ENCODE assay signal across 14 cellular contexts in the genomic region with DNA sequence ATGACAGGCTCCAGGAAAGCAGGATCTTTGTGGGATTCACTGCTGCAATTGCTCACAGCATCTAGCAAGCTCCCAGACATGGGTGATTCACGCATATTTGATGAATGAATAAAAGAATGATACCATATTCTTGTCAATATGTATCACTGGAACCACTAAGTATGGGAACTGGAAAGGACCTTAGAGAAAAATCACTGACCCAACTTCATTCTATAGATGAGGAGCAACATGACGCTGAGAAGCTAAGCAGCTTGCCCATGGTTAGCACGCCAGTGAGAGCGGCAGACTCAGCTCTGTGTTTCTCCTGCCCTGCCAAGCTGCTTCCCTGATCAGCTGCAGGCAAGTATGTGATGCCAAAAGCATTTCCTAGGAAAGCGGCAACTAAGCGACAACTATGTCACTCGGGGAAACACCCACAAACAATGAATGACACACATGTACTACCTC.
DNase-seq lines count a peak whose midpoint lies in the region; ATAC-seq, FAIRE-seq and TF ChIP-seq lines count a peak whose summit lies in the region.
"Had no signal": no experiment of that assay in that cellular context is flagged by ENCODE, and none has a peak within 500 bp of the region (broad histone marks: within the 10 kb centered on the region; RNA-seq: fewer than 3 reads in every experiment).

No MANE protein-coding gene starts in this region.

- H3K9me3 ChIP-seq in adipocyte (ENCODE audit: control insufficient read depth, low read length) (no peaks in the 10 kb centered on the region), skeletal muscle satellite cell (replicated peaks; ENCODE audit: low read length) (no peaks in the 10 kb centered on the region)
- H3K9me3 ChIP-seq in CD4-positive, alpha-beta memory T cell (ENCODE audit: control insufficient read depth in 1 of 2, low read length in 2 of 2), result no peaks in the 10 kb centered on the region

- H3K27me3 Mint-ChIP-seq in CD4-positive, alpha-beta memory T cell, result no peaks in the 10 kb centered on the region

- intact Hi-C loops in CD4-positive, alpha-beta memory T cell (cut with micrococcal nuclease), result no loop called here

- DNase-seq in H54 (ENCODE audit: insufficient read length, low spot score) (peak; percentile 66), adipocyte (ENCODE audit: low read depth) (peak; percentile 58), fibroblast of the aortic adventitia (ENCODE audit: low read depth) (peak; percentile 70), SHP77 (lab: John Stamatoyannopoulos, UW) (no peak), NCI-H510A (lab: John Stamatoyannopoulos, UW) (no peak)
- no peak for DNase-seq in CD4-positive, alpha-beta memory T cell
- DNase-seq: activated CD8-positive, alpha-beta memory T cell treated with anti-CD3 and anti-CD28 coated beads, Interleukin-2, amount 50 U/mL, for 48 hours; left cardiac atrium; NCI-H1694; PC-9; stimulated activated CD4-positive, alpha-beta T cell treated with anti-CD3 and anti-CD28 coated beads, Interleukin-2, amount 100 ng/mL, for 24 hours; stimulated activated naive CD4-positive, alpha-beta T cell treated with Interleukin-2 at 50 U/mL for 16 hours had no signal

- H3K4me3 ChIP-seq in adipocyte (ENCODE audit: low read length), result no peak overlapping the region
- no peak overlapping the region for H3K4me3 ChIP-seq in fibroblast of the aortic adventitia (ENCODE audit: low read depth, low read length)
- H3K4me3 ChIP-seq in skeletal muscle satellite cell (ENCODE audit: low read length), result peak overlapping the region; percentile 53
- no peak overlapping the region for H3K4me3 ChIP-seq in CD4-positive, alpha-beta memory T cell (ENCODE audit: low read length in 2 of 2)
- H3K4me3 ChIP-seq: PC-9 had no signal

- H3K27ac Mint-ChIP-seq in CD4-positive, alpha-beta memory T cell, result peak overlapping the region in 2 of 7 donors; percentile 45 to 47

- CTCF ChIA-PET in CD4-positive, alpha-beta memory T cell (lab: Charles Lee; ENCODE audit: partially characterized antibody), result interaction anchor here (1.4 to 1.6 kb wide), 2 partner anchors 8 to 151 kb away, joined by 4 to 10 read pairs; no protein-coding TSS in a partner anchor

- H3K36me3 Mint-ChIP-seq in CD4-positive, alpha-beta memory T cell, result no peaks in the 10 kb centered on the region

- no peak overlapping the region for H3K27ac ChIP-seq in CD4-positive, alpha-beta memory T cell (ENCODE audit: low read depth, low read length)
- H3K27ac ChIP-seq: PC-9 had no signal

- no peak for TF ChIP-seq POLR2A in H54 (IDR thresholded peaks at IDR 0.05; ENCODE audit: low read depth, low read length)

- POLR2A ChIA-PET in CD4-positive, alpha-beta memory T cell (lab: Charles Lee; ENCODE audit: partially characterized antibody), result no interaction called here

- H3K36me3 ChIP-seq in adipocyte (ENCODE audit: control insufficient read depth, insufficient read depth, low read length, severe bottlenecking) (no peaks in the 10 kb centered on the region), skeletal muscle satellite cell (ENCODE audit: insufficient read depth, low read length) (no peaks in the 10 kb centered on the region)
- no peaks in the 10 kb centered on the region for H3K36me3 ChIP-seq in CD4-positive, alpha-beta memory T cell (ENCODE audit: insufficient read depth, low read length)

- H3K27me3 ChIP-seq in adipocyte (replicated peaks; ENCODE audit: control insufficient read depth, insufficient read depth, low read length), result no peaks in the 10 kb centered on the region
- H3K27me3 ChIP-seq in skeletal muscle satellite cell (ENCODE audit: control insufficient read depth, insufficient read depth, low read length), result no peaks in the 10 kb centered on the region
- no peaks in the 10 kb centered on the region for H3K27me3 ChIP-seq in CD4-positive, alpha-beta memory T cell (ENCODE audit: insufficient read depth, low read length)

- H3K9me3 Mint-ChIP-seq in CD4-positive, alpha-beta memory T cell, result no peaks in the 10 kb centered on the region

- FAIRE-seq in H54 (lab: Jason Lieb, UNC), result peak; percentile 90

- H3K4me3 Mint-ChIP-seq in CD4-positive, alpha-beta memory T cell, result no peak overlapping the region

- peaks cover 0 to 1% (median 0%) of the 10 kb centered on the region in 4 donors for H3K4me1 Mint-ChIP-seq in CD4-positive, alpha-beta memory T cell

- H3K9ac ChIP-seq in adipocyte (ENCODE audit: low read length) (peak overlapping the region; percentile 12), skeletal muscle satellite cell (ENCODE audit: low read depth, low read length) (peak overlapping the region; percentile 73)

- no peak for ATAC-seq in HG02885 (IDR thresholded peaks at IDR 0.05; ENCODE audit: poor library complexity, unreplicated experiment)
- ATAC-seq: left cardiac atrium had no signal

- H3K4me2 ChIP-seq in skeletal muscle satellite cell (ENCODE audit: low read length), result peak overlapping the region; percentile 75
- H3K4me2 ChIP-seq: PC-9 had no signal

- peaks cover 15% of the 10 kb centered on the region for H3K4me1 ChIP-seq in adipocyte (ENCODE audit: control insufficient read depth, insufficient read depth, low read length)
- H3K4me1 ChIP-seq in skeletal muscle satellite cell (ENCODE audit: control insufficient read depth, insufficient read depth, low read length), result peaks cover 18% of the 10 kb centered on the region
- no peaks in the 10 kb centered on the region for H3K4me1 ChIP-seq in CD4-positive, alpha-beta memory T cell (ENCODE audit: insufficient read depth, low read length)

- TF ChIP-seq CTCF in fibroblast of the aortic adventitia (IDR thresholded peaks at IDR 0.05; ENCODE audit: insufficient read depth, low read length), result no peak

Comparison
In these comparisons a context has a peak if more than half of its experiments do, and no peak if none do; other contexts are left out.
1. DNase-seq: peak in H54 (single experiment), adipocyte (single experiment) and fibroblast of the aortic adventitia (single experiment); none in SHP77 (0 of 2), NCI-H510A (single experiment) and CD4-positive, alpha-beta memory T cell (0 of 5).